In the genomic region with DNA sequence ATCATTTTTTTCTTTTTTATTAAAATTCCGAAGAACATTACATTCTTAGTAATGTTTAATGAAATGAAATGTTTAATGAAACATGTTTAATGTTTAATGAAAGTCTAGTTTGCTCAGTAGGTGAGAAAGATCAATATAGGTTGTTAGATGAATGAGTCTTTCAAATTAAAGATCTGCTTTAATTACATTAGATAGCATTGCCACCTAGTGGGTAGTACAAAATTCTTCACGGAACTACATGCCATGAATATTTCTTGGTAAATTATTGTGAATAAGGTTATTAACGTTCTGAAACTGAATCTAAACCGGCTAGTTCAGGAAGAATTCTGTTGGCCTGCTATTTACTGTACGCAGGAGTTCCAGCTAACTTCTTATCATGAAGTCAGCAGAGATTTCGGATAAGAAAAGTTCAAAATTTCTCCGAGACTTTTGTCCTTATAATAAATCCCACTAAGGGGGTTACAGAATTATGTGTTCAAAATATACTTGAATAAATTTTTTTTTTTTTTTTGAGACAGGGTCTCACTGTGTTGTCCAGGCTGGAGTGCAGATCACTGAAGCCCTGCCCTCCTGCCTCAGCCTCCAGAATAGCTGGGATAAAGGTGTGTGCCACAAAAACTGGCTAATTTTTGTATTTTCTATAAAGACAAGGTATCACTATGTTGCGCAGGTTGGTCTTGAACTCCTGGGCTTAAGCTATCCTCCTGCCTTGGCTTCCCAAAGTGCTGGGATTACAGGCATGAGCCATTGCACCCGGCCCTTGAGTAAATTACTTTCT, we compare ENCODE assay signal across 8 cellular contexts. TPM values are rescaled to one million over a fixed set of nuclear protein-coding genes. Genes with fewer than 3 reads are reported as not detected.
DNase-seq lines count a peak whose midpoint lies in the region; ATAC-seq and TF ChIP-seq lines count a peak whose summit lies in the region.

No MANE protein-coding gene starts in this region.

- H3K4me3 ChIP-seq in Peyer's patch, result no peak overlapping the region
- H3K4me3 ChIP-seq in esophagus squamous epithelium, result no peak overlapping the region
- H3K4me3 ChIP-seq in skeletal muscle satellite cell (ENCODE audit: low read length), result no peak overlapping the region

- no peaks in the 10 kb centered on the region for H3K27me3 Mint-ChIP-seq in activated CD4-positive, alpha-beta memory T cell treated with anti-CD3 and anti-CD28 coated beads for 36 hours

- intact Hi-C loops in esophagus squamous epithelium (cut with DNase I), result loop anchor here (10.0 kb wide), 1 partner anchor 52 kb away; the partner anchor contains the start of gene C6orf62
- intact Hi-C loops in activated CD4-positive, alpha-beta memory T cell treated with anti-CD3 and anti-CD28 coated beads for 36 hours (cut with micrococcal nuclease), result loop anchor here (1.0 to 10.0 kb wide), 5 partner anchors 48 to 482 kb away; partner anchors contain the start of gene C6orf62

- in situ Hi-C loops in G401 (cut with HindIII; ENCODE audit: low sequenced_read_pairs), result no loop called here

- POLR2A ChIA-PET in activated CD4-positive, alpha-beta memory T cell treated with anti-CD3 and anti-CD28 coated beads for 36 hours (lab: Charles Lee), result interaction anchor here (0.7 kb wide), 1 partner anchor 66 kb away, joined by 6 read pairs; no protein-coding TSS in a partner anchor

- no peaks in the 10 kb centered on the region for H3K36me3 Mint-ChIP-seq in activated CD4-positive, alpha-beta memory T cell treated with anti-CD3 and anti-CD28 coated beads for 36 hours

- no peak overlapping the region for H3K27ac ChIP-seq in Peyer's patch
- no peak overlapping the region for H3K27ac ChIP-seq in esophagus squamous epithelium

- H3K9me3 ChIP-seq in Peyer's patch (no peaks in the 10 kb centered on the region), esophagus squamous epithelium (no peaks in the 10 kb centered on the region), skeletal muscle satellite cell (replicated peaks; ENCODE audit: low read length) (no peaks in the 10 kb centered on the region)

- no peaks in the 10 kb centered on the region for H3K36me3 ChIP-seq in Peyer's patch
- H3K36me3 ChIP-seq in esophagus squamous epithelium, result no peaks in the 10 kb centered on the region
- H3K36me3 ChIP-seq in skeletal muscle satellite cell (ENCODE audit: insufficient read depth, low read length), result no peaks in the 10 kb centered on the region

- CTCF ChIA-PET in activated CD4-positive, alpha-beta memory T cell treated with anti-CD3 and anti-CD28 coated beads for 36 hours (lab: Charles Lee), result interaction anchor here (0.7 to 7.1 kb wide), 14 partner anchors 24 to 484 kb away, joined by 3 to 117 read pairs (median 4); partner anchors contain the start of genes ACOT13, C6orf62 and TDP2

- no peak overlapping the region for H3K27ac Mint-ChIP-seq in activated CD4-positive, alpha-beta memory T cell treated with anti-CD3 and anti-CD28 coated beads for 36 hours

- H3K9ac ChIP-seq in skeletal muscle satellite cell (ENCODE audit: low read depth, low read length), result no peak overlapping the region

- peaks cover 3% of the 10 kb centered on the region for H3K4me1 Mint-ChIP-seq in activated CD4-positive, alpha-beta memory T cell treated with anti-CD3 and anti-CD28 coated beads for 36 hours (ENCODE audit: low read depth)

- H3K4me1 ChIP-seq in Peyer's patch (no peaks in the 10 kb centered on the region), esophagus squamous epithelium (no peaks in the 10 kb centered on the region), skeletal muscle satellite cell (ENCODE audit: control insufficient read depth, insufficient read depth, low read length) (no peaks in the 10 kb centered on the region)

- peak; percentile 16 for DNase-seq in G401 (ENCODE audit: low spot score)
- no peak for DNase-seq in Peyer's patch
- no peak for DNase-seq in esophagus squamous epithelium (lab: John Stamatoyannopoulos, UW)
- DNase-seq in NK-92 treated with Interleukin-12 subunit alpha and Interleukin-12 subunit beta, amount 100 ng/mL, for 24 hours (lab: John Stamatoyannopoulos, UW), result no peak
- DNase-seq in activated CD4-positive, alpha-beta memory T cell treated with anti-CD3 and anti-CD28 coated beads for 36 hours, result no peak

- peak overlapping the region; percentile 36 for H3K4me2 ChIP-seq in skeletal muscle satellite cell (ENCODE audit: low read length)

- 34 to 47% methylated on average over 9 of the region's 9 CpGs for WGBS in esophagus squamous epithelium, 2 donors

- no peaks in the 10 kb centered on the region for H3K9me3 Mint-ChIP-seq in activated CD4-positive, alpha-beta memory T cell treated with anti-CD3 and anti-CD28 coated beads for 36 hours

- H3K4me3 Mint-ChIP-seq in activated CD4-positive, alpha-beta memory T cell treated with anti-CD3 and anti-CD28 coated beads for 36 hours, result no peak overlapping the region

- TF ChIP-seq CTCF in Peyer's patch (IDR thresholded peaks at IDR 0.05), result peak in 5 of 6 experiments; percentile 19 to 75 (median 68)
- peak in 5 of 6 experiments; percentile 23 to 70 (median 45) for TF ChIP-seq CTCF in esophagus squamous epithelium (IDR thresholded peaks at IDR 0.05)

- ATAC-seq in HG02885 (IDR thresholded peaks at IDR 0.05; ENCODE audit: poor library complexity, unreplicated experiment) (peak; percentile 56), HG02852 (IDR thresholded peaks at IDR 0.05; ENCODE audit: unreplicated experiment) (no peak)

- H3K27me3 ChIP-seq in Peyer's patch (no peaks in the 10 kb centered on the region), esophagus squamous epithelium (no peaks in the 10 kb centered on the region), skeletal muscle satellite cell (ENCODE audit: control insufficient read depth, insufficient read depth, low read length) (no peaks in the 10 kb centered on the region)

- TF ChIP-seq POLR2A in Peyer's patch (IDR thresholded peaks at IDR 0.05) (no peak), esophagus squamous epithelium (IDR thresholded peaks at IDR 0.05) (no peak)

RNA-seq across cellular contexts. Expression of gene GMNN, which starts 7.9 kb away (rescaled TPM):
- 61.0 and 102 TPM in 2 replicates for total RNA-seq in G401 (2014; rRNA removed; shearing (Covaris generic))
- total RNA-seq in Peyer's patch (10 to 100 TPM in 3 of 4 donors, 1 to 10 TPM in 1; 8.2 to 24.8 (median 16.3) TPM), esophagus squamous epithelium (10 to 100 TPM; 12.4 to 24.3 (median 16.3) TPM)
- total RNA-seq in skeletal muscle satellite cell (2012; rRNA removed), result 24.6 and 35.4 TPM in 2 replicates
- total RNA-seq in activated CD4-positive, alpha-beta memory T cell treated with anti-CD3 and anti-CD28 coated beads for 36 hours, result 10 to 100 TPM; 76.5 to 77.4 TPM

RNA-seq across cellular contexts. Expression of gene ARMH2, which starts 31.8 kb away (rescaled TPM):
- not detected in 2 replicates for total RNA-seq in G401 (2014; rRNA removed; shearing (Covaris generic))
- total RNA-seq in Peyer's patch (not detected), esophagus squamous epithelium (not detected)
- total RNA-seq in skeletal muscle satellite cell (2012; rRNA removed), result not detected in 2 replicates
- not detected for total RNA-seq in activated CD4-positive, alpha-beta memory T cell treated with anti-CD3 and anti-CD28 coated beads for 36 hours

RNA-seq across cellular contexts. Expression of gene C6orf62, which starts 47.9 kb away (rescaled TPM):
- total RNA-seq in G401 (2014; rRNA removed; shearing (Covaris generic)), result 50.3 and 66.0 TPM in 2 replicates
- total RNA-seq in Peyer's patch, result 10 to 100 TPM; 48.7 to 74.8 (median 59.4) TPM
- total RNA-seq in esophagus squamous epithelium, result 10 to 100 TPM; 38.5 to 82.9 (median 54.8) TPM
- 90.4 and 118 TPM in 2 replicates for total RNA-seq in skeletal muscle satellite cell (2012; rRNA removed)
- total RNA-seq in activated CD4-positive, alpha-beta memory T cell treated with anti-CD3 and anti-CD28 coated beads for 36 hours, result 100 to 1,000 TPM; 130 to 134 TPM
